4 cellular contexts compared by ENCODE assay signal in genomic region chr5:61765471-61765870, GRCh38.
"Had no signal": no experiment of that assay in that cellular context is flagged by ENCODE, and none has a peak within 500 bp of the region (broad histone marks: within the 10 kb centered on the region; RNA-seq: fewer than 3 reads in every experiment).

No MANE protein-coding gene starts in this region.

- DNase-seq: IMR-90, KBM-7 had no signal

- H3K4me3 ChIP-seq: K562 had no signal

- H3K27ac ChIP-seq: HL-60 had no signal
